1 cellular context compared by ENCODE assay signal in genomic region chrX:7946960-7947359, GRCh38.
TF ChIP-seq lines count a peak whose summit lies in the region.

No MANE protein-coding gene starts in this region.

TF ChIP-seq in GM23338, 12 proteins besides CTCF, POLR2A, EP300 and RAD21 (continued from another document):
- TF ChIP-seq ZNF462 (CRISPR knock-in tag; IDR thresholded peaks at IDR 0.05): no peak
- TF ChIP-seq NANOG (IDR thresholded peaks at IDR 0.05; ENCODE audit: borderline replicate concordance): no peak
- no peak for TF ChIP-seq CREB1 (CRISPR knock-in tag; IDR thresholded peaks at IDR 0.05; ENCODE audit: low read depth)
- no peak for TF ChIP-seq EZH2 (IDR thresholded peaks at IDR 0.05; ENCODE audit: low read depth, unreplicated experiment)
- TF ChIP-seq ZNF114 (CRISPR knock-in tag; IDR thresholded peaks at IDR 0.05): no peak
- TF ChIP-seq STAT1 (IDR thresholded peaks at IDR 0.05; ENCODE audit: unreplicated experiment): no peak
- no peak for TF ChIP-seq ETS1 (IDR thresholded peaks at IDR 0.05)
TF ChIP-seq in GM23338: peak in this region for 0.
